22 cellular contexts compared by ENCODE assay signal in genomic region chr20:53628076-53628475, GRCh38. TPM values are rescaled to one million over a fixed set of nuclear protein-coding genes. Genes with fewer than 3 reads are reported as not detected.
A peak's percentile ranks its signal among the peaks of the same experiment; 100 is the strongest.
DNase-seq lines count a peak whose midpoint lies in the region; ATAC-seq and TF ChIP-seq lines count a peak whose summit lies in the region.
"Had no signal": no experiment of that assay in that cellular context is flagged by ENCODE, and none has a peak within 500 bp of the region (broad histone marks: within the 10 kb centered on the region; RNA-seq: fewer than 3 reads in every experiment).

No MANE protein-coding gene starts in this region.

- TF ChIP-seq EP300 in stomach (IDR thresholded peaks at IDR 0.05): no peak

- no peak overlapping the region for H3K4me3 Mint-ChIP-seq in activated CD8-positive, alpha-beta memory T cell treated with anti-CD3 and anti-CD28 coated beads, Interleukin-2, amount 10 ng/mL, durations not matched to agents 7 days and 5 days
- no peak overlapping the region for H3K4me3 Mint-ChIP-seq in osteocyte (ENCODE audit: unreplicated experiment)
- H3K4me3 Mint-ChIP-seq: CD4-positive, alpha-beta T cell had no signal

- peak overlapping the region; percentile 79 for H3K27ac ChIP-seq in SU-DHL-6 (ENCODE audit: low read depth, low read length)
- H3K27ac ChIP-seq in stomach: no peak overlapping the region
- H3K27ac ChIP-seq: 22Rv1, SJCRH30 had no signal

- H3K4me1 Mint-ChIP-seq in activated CD8-positive, alpha-beta memory T cell treated with anti-CD3 and anti-CD28 coated beads, Interleukin-2, amount 10 ng/mL, durations not matched to agents 7 days and 5 days: peaks cover 19% of the 10 kb centered on the region
- H3K4me1 Mint-ChIP-seq in osteocyte (ENCODE audit: unreplicated experiment): peaks cover 12% of the 10 kb centered on the region

- H3K9ac ChIP-seq in SU-DHL-6 (ENCODE audit: low read length): peak overlapping the region; percentile 48; the same call in 1 of the 2 replicates

- no peak overlapping the region for H2AFZ ChIP-seq in SU-DHL-6 (ENCODE audit: low read depth, low read length, severe bottlenecking)

- H3F3A ChIP-seq in SU-DHL-6 (ENCODE audit: insufficient read depth): peaks cover 32% of the 10 kb centered on the region

- ATAC-seq in activated CD8-positive, alpha-beta memory T cell treated with anti-CD3 and anti-CD28 coated beads, Interleukin-2, amount 10 ng/mL, durations not matched to agents 7 days and 5 days: no peak
- ATAC-seq: K562 had no signal

- no peaks in the 10 kb centered on the region for H3K36me3 ChIP-seq in SU-DHL-6 (ENCODE audit: low read length)
- H3K36me3 ChIP-seq in stomach: no peaks in the 10 kb centered on the region
- H3K36me3 ChIP-seq: BE2C, HAP-1, SJCRH30 had no signal

- peak overlapping the region; percentile 35 for H3K27ac Mint-ChIP-seq in activated CD8-positive, alpha-beta memory T cell treated with anti-CD3 and anti-CD28 coated beads, Interleukin-2, amount 10 ng/mL, durations not matched to agents 7 days and 5 days
- no peak overlapping the region for H3K27ac Mint-ChIP-seq in osteocyte (ENCODE audit: unreplicated experiment)
- H3K27ac Mint-ChIP-seq: CD4-positive, alpha-beta T cell had no signal

- no peak for DNase-seq in activated CD8-positive, alpha-beta memory T cell treated with anti-CD3 and anti-CD28 coated beads, Interleukin-2, amount 10 ng/mL, durations not matched to agents 7 days and 5 days
- DNase-seq in activated CD8-positive, alpha-beta memory T cell treated with anti-CD3 and anti-CD28 coated beads, Interleukin-2, amount 50 U/mL, for 4 hours: no peak
- DNase-seq in mesenteric fat pad (ENCODE audit: low spot score) (peak; percentile 55), stomach (peak; percentile 1), MV-4-11 (lab: John Stamatoyannopoulos, UW) (no peak), osteocyte (ENCODE audit: extremely low spot score, unreplicated experiment) (no peak)
- DNase-seq in activated CD4-positive, alpha-beta T cell treated with anti-CD3 and anti-CD28 coated beads, Interleukin-2, amount 50 U/mL, for 48 hours: no peak
- DNase-seq: BE2C; Calu3; CD4-positive, alpha-beta T cell; DMS53; NCI-H1417 treated with DMSO at 0.1 percent for 48 hours; NCI-H2029; NCI-H2171; NCI-H446; NCI-H69; NK-92 treated with Interleukin-12 subunit alpha and Interleukin-12 subunit beta, amount 100 ng/mL, for 24 hours; SJCRH30 had no signal

- peak overlapping the region; percentile 54 for H3K4me2 ChIP-seq in SU-DHL-6 (ENCODE audit: low read depth, low read length, poor library complexity, severe bottlenecking)

- no peaks in the 10 kb centered on the region for H3K36me3 Mint-ChIP-seq in activated CD8-positive, alpha-beta memory T cell treated with anti-CD3 and anti-CD28 coated beads, Interleukin-2, amount 10 ng/mL, durations not matched to agents 7 days and 5 days
- H3K36me3 Mint-ChIP-seq in osteocyte (ENCODE audit: unreplicated experiment): no peaks in the 10 kb centered on the region

- CTCF ChIA-PET in activated CD8-positive, alpha-beta memory T cell treated with anti-CD3 and anti-CD28 coated beads, Interleukin-2, amount 10 ng/mL, durations not matched to agents 7 days and 5 days (lab: Charles Lee): interaction anchor here (1.6 kb wide), 1 partner anchor 15 kb away, joined by 4 read pairs; no protein-coding TSS in a partner anchor

- TF ChIP-seq POLR2A in stomach (IDR thresholded peaks at IDR 0.05): no peak

- H3K27me3 ChIP-seq in SU-DHL-6 (ENCODE audit: low read length) (no peaks in the 10 kb centered on the region), stomach (no peaks in the 10 kb centered on the region)
- H3K27me3 ChIP-seq: BE2C, SJCRH30 had no signal

- H3K9me2 ChIP-seq in SU-DHL-6 (replicated peaks; ENCODE audit: insufficient read depth, low read length): no peaks in the 10 kb centered on the region

- H3K9me3 Mint-ChIP-seq in activated CD8-positive, alpha-beta memory T cell treated with anti-CD3 and anti-CD28 coated beads, Interleukin-2, amount 10 ng/mL, durations not matched to agents 7 days and 5 days (ENCODE audit: low read depth): no peaks in the 10 kb centered on the region
- no peaks in the 10 kb centered on the region for H3K9me3 Mint-ChIP-seq in osteocyte (ENCODE audit: unreplicated experiment)
- H3K9me3 Mint-ChIP-seq: CD4-positive, alpha-beta T cell had no signal

- H3K79me2 ChIP-seq in SU-DHL-6 (ENCODE audit: insufficient read depth, low read length): no peaks in the 10 kb centered on the region

- 96 to 98% (median 97%) methylated on average over 6 of the region's 6 CpGs for WGBS in stomach, 5 donors

- no peak overlapping the region for H3K4me3 ChIP-seq in SU-DHL-6 (ENCODE audit: insufficient read depth, low read length, poor library complexity, severe bottlenecking)
- H3K4me3 ChIP-seq in stomach: no peak overlapping the region
- H3K4me3 ChIP-seq: HAP-1, K562, SJCRH30 had no signal

- H3K27me3 Mint-ChIP-seq in activated CD8-positive, alpha-beta memory T cell treated with anti-CD3 and anti-CD28 coated beads, Interleukin-2, amount 10 ng/mL, durations not matched to agents 7 days and 5 days: no peaks in the 10 kb centered on the region
- H3K27me3 Mint-ChIP-seq in osteocyte (ENCODE audit: unreplicated experiment): no peaks in the 10 kb centered on the region
- H3K27me3 Mint-ChIP-seq: CD4-positive, alpha-beta T cell had no signal

- H4K20me1 ChIP-seq in SU-DHL-6 (ENCODE audit: low read depth, low read length): no peaks in the 10 kb centered on the region

- H3K9me3 ChIP-seq in SU-DHL-6 (ENCODE audit: insufficient read depth, low read length) (no peaks in the 10 kb centered on the region), stomach (no peaks in the 10 kb centered on the region)
- H3K9me3 ChIP-seq: BE2C, HAP-1, SJCRH30 had no signal

- intact Hi-C loops in stomach (cut with DNase I; ENCODE audit: low total_unique reads): no loop called here

- H3K4me1 ChIP-seq in stomach: peaks cover 0 to 20% (median 9%) of the 10 kb centered on the region in 4 donors

- TF ChIP-seq CTCF in SU-DHL-6 (IDR thresholded peaks at IDR 0.05; ENCODE audit: insufficient read depth, low read length, poor library complexity, severe bottlenecking) (no peak), stomach (IDR thresholded peaks at IDR 0.05) (no peak), osteocyte (IDR thresholded peaks at IDR 0.05) (no peak)

RNA-seq across cellular contexts. Expression of gene ZNF217, which starts 34.4 kb away (rescaled TPM):
- total RNA-seq in activated CD8-positive, alpha-beta memory T cell treated with anti-CD3 and anti-CD28 coated beads, Interleukin-2, amount 10 ng/mL, durations not matched to agents 7 days and 5 days: 10 to 100 TPM; 80.2 to 81.9 TPM
- total RNA-seq in mesenteric fat pad: 61.4 TPM
- 10 to 100 TPM; 24.3 to 40.2 (median 31.7) TPM for total RNA-seq in stomach
- polyA plus RNA-seq in stomach: 1 to 10 TPM; 6.3 to 9.6 (median 7.1) TPM
- 44.3 and 47.2 TPM in 2 replicates for total RNA-seq in osteocyte

Comparison
In these comparisons a context has a peak if more than half of its experiments do, and no peak if none do; other contexts are left out.
1. DNase-seq: peak in mesenteric fat pad (single experiment) and stomach (single experiment); none in activated CD8-positive, alpha-beta memory T cell treated with anti-CD3 and anti-CD28 coated beads, Interleukin-2, amount 10 ng/mL, durations not matched to agents 7 days and 5 days (single experiment), activated CD8-positive, alpha-beta memory T cell treated with anti-CD3 and anti-CD28 coated beads, Interleukin-2, amount 50 U/mL, for 4 hours (single experiment), MV-4-11 (single experiment), osteocyte (single experiment) and activated CD4-positive, alpha-beta T cell treated with anti-CD3 and anti-CD28 coated beads, Interleukin-2, amount 50 U/mL, for 48 hours (0 of 2).